8 cellular contexts compared by ENCODE assay signal in genomic region chr1:150148834-150149489, GRCh38. TPM values are rescaled to one million over a fixed set of nuclear protein-coding genes. Genes with fewer than 3 reads are reported as not detected.
DNase-seq lines count a peak whose midpoint lies in the region; ATAC-seq and TF ChIP-seq lines count a peak whose summit lies in the region.

No MANE protein-coding gene starts in this region.

- H3K36me3 ChIP-seq in breast epithelium (no peaks in the 10 kb centered on the region), mesendoderm (ENCODE audit: control insufficient read depth, insufficient read depth, low read length) (peaks cover 1% of the 10 kb centered on the region), urinary bladder (ENCODE audit: insufficient read depth) (no peaks in the 10 kb centered on the region)

- H3K23ac ChIP-seq in mesendoderm (ENCODE audit: low read length): no peak overlapping the region

- H3K4me3 ChIP-seq in breast epithelium (peak overlapping the region; percentile 78 to 97 (median 93)), mesendoderm (ENCODE audit: low read length) (peak overlapping the region; percentile 90), urinary bladder (ENCODE audit: low read depth, low read length) (peak overlapping the region; percentile 96)

- peak overlapping the region; percentile 94 for H3K9ac ChIP-seq in mesendoderm (ENCODE audit: low read length)

- no peak for TF ChIP-seq POLR2A in breast epithelium (IDR thresholded peaks at IDR 0.05)

- H3K27ac ChIP-seq in breast epithelium (peak overlapping the region; percentile 91 to 96), mesendoderm (ENCODE audit: low read depth, low read length) (peak overlapping the region; percentile 79), urinary bladder (ENCODE audit: low read depth) (peak overlapping the region; percentile 94)

- intact Hi-C loops in breast epithelium (cut with DNase I; ENCODE audit: low total_unique reads): no loop called here

- H3K4me2 ChIP-seq in mesendoderm (ENCODE audit: low read length): peak overlapping the region; percentile 66

- no peak overlapping the region for H2BK15ac ChIP-seq in mesendoderm (replicated peaks; ENCODE audit: low read depth)

- in situ Hi-C loops in G401 (cut with HindIII; ENCODE audit: low sequenced_read_pairs): no loop called here

- no peak overlapping the region for H4K8ac ChIP-seq in mesendoderm (ENCODE audit: low read depth, low read length)

- H3K4me1 ChIP-seq in breast epithelium (peaks cover 0 to 5% of the 10 kb centered on the region in 2 donors), mesendoderm (ENCODE audit: control insufficient read depth, low read depth, low read length) (peaks cover 7% of the 10 kb centered on the region), urinary bladder (ENCODE audit: insufficient read depth) (no peaks in the 10 kb centered on the region)

- no CpG with 5 or more reads among the region's 16 CpGs for WGBS in mesendoderm (ENCODE audit: extremely low coverage, insufficient coverage, low lambda C conversion rate)
- WGBS in urinary bladder: 17% methylated on average over 16 of the region's 16 CpGs

- peaks cover 20% of the 10 kb centered on the region for H3K79me1 ChIP-seq in mesendoderm (ENCODE audit: low read length)

- DNase-seq in G401 (ENCODE audit: low spot score): peak; percentile 75
- DNase-seq in NCI-H146 (lab: John Stamatoyannopoulos, UW): peak; percentile 38
- no peak for DNase-seq in breast epithelium (ENCODE audit: low spot score in 2 of 2)
- no peak for DNase-seq in mesendoderm
- DNase-seq in germinal center (ENCODE audit: low spot score): no peak

- H3K56ac ChIP-seq in mesendoderm (ENCODE audit: low read length): peak overlapping the region; percentile 91

- H3K79me2 ChIP-seq in mesendoderm (ENCODE audit: control insufficient read depth, insufficient read depth, low read length): peaks cover 17% of the 10 kb centered on the region

- no peak for TF ChIP-seq CTCF in breast epithelium (IDR thresholded peaks at IDR 0.05)

- no peak overlapping the region for H2BK120ac ChIP-seq in mesendoderm (ENCODE audit: low read depth, low read length)

- H2BK5ac ChIP-seq in mesendoderm (ENCODE audit: low read length): no peak overlapping the region

- H4K5ac ChIP-seq in mesendoderm (ENCODE audit: low read length): no peak overlapping the region

- peak overlapping the region; percentile 98 for H3K4ac ChIP-seq in mesendoderm (ENCODE audit: low read depth, low read length)

- no peaks in the 10 kb centered on the region for H3K27me3 ChIP-seq in breast epithelium
- H3K27me3 ChIP-seq in mesendoderm (ENCODE audit: insufficient read depth, low read length, poor library complexity): no peaks in the 10 kb centered on the region

- ATAC-seq in HG02870 (IDR thresholded peaks at IDR 0.05; ENCODE audit: unreplicated experiment): no peak
- ATAC-seq in GM21576 (IDR thresholded peaks at IDR 0.05; ENCODE audit: unreplicated experiment): no peak

- H3K18ac ChIP-seq in mesendoderm (ENCODE audit: low read length): peak overlapping the region; percentile 99

- H3K9me3 ChIP-seq in breast epithelium: no peaks in the 10 kb centered on the region

- H2AK5ac ChIP-seq in mesendoderm (ENCODE audit: low read length): no peak overlapping the region

RNA-seq across cellular contexts. Expression of gene PLEKHO1, which starts 0.8 kb away (rescaled TPM):
- 42.9 and 45.6 TPM in 2 replicates for total RNA-seq in G401 (2014; rRNA removed; shearing (Covaris generic))
- total RNA-seq in breast epithelium (10 to 100 TPM; 20.8 to 58.0 (median 27.5) TPM), urinary bladder (49.9 TPM)
- polyA plus RNA-seq in mesendoderm (2013, experiment 1 of 2): 44.0 TPM
- 44.5 TPM for polyA plus RNA-seq in mesendoderm (2013, experiment 2 of 2)
- 207 TPM for polyA plus RNA-seq in urinary bladder

Comparison
In these comparisons a context has a peak if more than half of its experiments do, and no peak if none do; other contexts are left out.
1. DNase-seq: peak in G401 (single experiment) and NCI-H146 (single experiment); none in breast epithelium (0 of 2), mesendoderm (single experiment) and germinal center (single experiment).
2. Peak in every context shown above with its lines, with median percentiles within 50 percentile points of each other: H3K27ac ChIP-seq and H3K4me3 ChIP-seq.